Comparison of ENCODE assay signal across 9 cellular contexts in the genomic region with DNA sequence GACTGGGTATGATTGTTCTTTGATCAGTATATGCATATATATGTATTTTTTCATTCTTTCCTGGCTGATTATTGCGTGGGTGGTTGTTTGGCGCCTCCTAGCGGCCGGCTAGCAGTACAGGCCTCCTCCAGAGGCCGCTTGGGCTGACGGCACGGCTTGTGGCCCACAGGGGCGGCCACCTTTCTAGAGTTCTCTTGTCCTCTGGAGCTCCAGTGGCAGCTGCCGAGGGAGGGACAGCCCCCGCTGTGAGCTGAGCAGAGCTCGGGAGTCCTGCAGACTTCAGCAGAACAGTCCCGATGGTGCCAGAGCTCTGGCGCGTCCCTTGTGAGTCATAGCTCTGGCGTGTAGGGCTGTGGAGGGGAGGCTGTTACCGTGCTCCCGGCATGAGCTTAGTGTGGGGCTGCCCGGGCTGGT. TPM values are rescaled to one million over a fixed set of nuclear protein-coding genes. Genes with fewer than 3 reads are reported as not detected.
DNase-seq lines count a peak whose midpoint lies in the region; ATAC-seq, FAIRE-seq and TF ChIP-seq lines count a peak whose summit lies in the region.
"Had no signal": no experiment of that assay in that cellular context is flagged by ENCODE, and none has a peak within 500 bp of the region (broad histone marks: within the 10 kb centered on the region; RNA-seq: fewer than 3 reads in every experiment).

No MANE protein-coding gene starts in this region.

- H3K27ac Mint-ChIP-seq in activated B cell treated with CpG ODN at 0.5 μM for 24 hours: no peak overlapping the region
- H3K27ac Mint-ChIP-seq: dendritic cell treated with granulocyte-macrophage colony-stimulating factor and Interleukin-4, amounts not matched to agents 40 ng/mL and 50 ng/mL, for 4 days had no signal

- H3K4me3 ChIP-seq in bronchial epithelial cell (ENCODE audit: low read depth, low read length) (no peak overlapping the region), lower lobe of right lung (peak overlapping the region; percentile 27), MG63 (no peak overlapping the region)

- no peak overlapping the region for H3K27ac ChIP-seq in lower lobe of right lung

- intact Hi-C loops in activated B cell treated with CpG ODN at 0.5 μM for 24 hours (cut with micrococcal nuclease): loop anchor here (1.0 to 5.0 kb wide), 2 partner anchors 280 to 476 kb away; no protein-coding TSS in a partner anchor
- intact Hi-C loops in lower lobe of right lung (cut with DNase I): no loop called here

- H3K36me3 ChIP-seq in bronchial epithelial cell (ENCODE audit: control insufficient read depth, insufficient read depth, low read length) (no peaks in the 10 kb centered on the region), lower lobe of right lung (no peaks in the 10 kb centered on the region), MG63 (no peaks in the 10 kb centered on the region)

- H3K9me3 ChIP-seq in lower lobe of right lung: no peaks in the 10 kb centered on the region
- no peaks in the 10 kb centered on the region for H3K9me3 ChIP-seq in MG63

- no peaks in the 10 kb centered on the region for H3K27me3 ChIP-seq in bronchial epithelial cell (ENCODE audit: control insufficient read depth, insufficient read depth, low read length)
- no peaks in the 10 kb centered on the region for H3K27me3 ChIP-seq in lower lobe of right lung (ENCODE audit: low read depth)
- H3K27me3 ChIP-seq in MG63: no peaks in the 10 kb centered on the region

- peak; percentile 0 for DNase-seq in NOMO-1 treated with DMSO at 0.1 percent for 48 hours (lab: John Stamatoyannopoulos, UW; ENCODE audit: unreplicated experiment)
- DNase-seq in NOMO-1 (lab: John Stamatoyannopoulos, UW; ENCODE audit: unreplicated experiment in 2 of 2): no peak
- peak; percentile 41 for DNase-seq in activated B cell treated with CpG ODN at 0.5 μM for 24 hours
- no peak for DNase-seq in bronchial epithelial cell (ENCODE audit: low read depth)
- peak; percentile 68 for DNase-seq in lower lobe of right lung
- peak; percentile 39 to 42 for DNase-seq in stimulated activated CD8-positive, alpha-beta memory T cell treated with anti-CD3 and anti-CD28 coated beads, Interleukin-2, amount 100 ng/mL, for 48 hours (ENCODE audit: low read depth in 2 of 2)
- DNase-seq in MG63: no peak

- no peak overlapping the region for H3K4me3 Mint-ChIP-seq in activated B cell treated with CpG ODN at 0.5 μM for 24 hours
- H3K4me3 Mint-ChIP-seq: dendritic cell treated with granulocyte-macrophage colony-stimulating factor and Interleukin-4, amounts not matched to agents 40 ng/mL and 50 ng/mL, for 4 days had no signal

- peak; percentile 37 for TF ChIP-seq CTCF in activated B cell treated with CpG ODN at 0.5 μM for 24 hours (IDR thresholded peaks at IDR 0.05)
- TF ChIP-seq CTCF in bronchial epithelial cell (IDR thresholded peaks at IDR 0.05; ENCODE audit: insufficient read depth, low read length, severe bottlenecking): peak; percentile 12
- TF ChIP-seq CTCF in lower lobe of right lung (IDR thresholded peaks at IDR 0.05): peak; percentile 93

- ATAC-seq in activated B cell treated with CpG ODN at 0.5 μM for 24 hours (ENCODE audit: low read depth) (peak; percentile 82), lower lobe of right lung (peak; percentile 81 to 90), GM19463 (IDR thresholded peaks at IDR 0.05; ENCODE audit: unreplicated experiment) (no peak)

- no peaks in the 10 kb centered on the region for H3K27me3 Mint-ChIP-seq in activated B cell treated with CpG ODN at 0.5 μM for 24 hours
- H3K27me3 Mint-ChIP-seq: dendritic cell treated with granulocyte-macrophage colony-stimulating factor and Interleukin-4, amounts not matched to agents 40 ng/mL and 50 ng/mL, for 4 days had no signal

- H3K36me3 Mint-ChIP-seq in activated B cell treated with CpG ODN at 0.5 μM for 24 hours (ENCODE audit: low read depth): no peaks in the 10 kb centered on the region

- CTCF ChIA-PET in activated B cell treated with CpG ODN at 0.5 μM for 24 hours (lab: Charles Lee): interaction anchor here (1.0 to 1.3 kb wide), 2 partner anchors 8 to 215 kb away, joined by 3 to 4 read pairs; no protein-coding TSS in a partner anchor

- POLR2A ChIA-PET in activated B cell treated with CpG ODN at 0.5 μM for 24 hours (lab: Charles Lee): no interaction called here

- no peak for FAIRE-seq in bronchial epithelial cell (lab: Jason Lieb, UNC)

- no peaks in the 10 kb centered on the region for H3K4me1 ChIP-seq in lower lobe of right lung

- no peaks in the 10 kb centered on the region for H3K9me3 Mint-ChIP-seq in activated B cell treated with CpG ODN at 0.5 μM for 24 hours

- no peaks in the 10 kb centered on the region for H3K4me1 Mint-ChIP-seq in activated B cell treated with CpG ODN at 0.5 μM for 24 hours

RNA-seq across cellular contexts. Expression of a gene that starts 22.5 kb away (rescaled TPM):
- 19.5 and 19.9 TPM in 2 replicates for total RNA-seq in activated B cell treated with CpG ODN at 0.5 μM for 24 hours
- 2.6 and 7.0 TPM in 2 replicates for total RNA-seq in bronchial epithelial cell
- total RNA-seq in lower lobe of right lung: 19.3 TPM
- total RNA-seq in MG63 (2014; rRNA removed; shearing (Covaris generic); ENCODE audit: low replicate concordance): 1.1 TPM in 2 replicates

Comparison
In these comparisons a context has a peak if more than half of its experiments do, and no peak if none do; other contexts are left out.
1. DNase-seq: peak in NOMO-1 treated with DMSO at 0.1 percent for 48 hours (single experiment), activated B cell treated with CpG ODN at 0.5 μM for 24 hours (single experiment), lower lobe of right lung (single experiment) and stimulated activated CD8-positive, alpha-beta memory T cell treated with anti-CD3 and anti-CD28 coated beads, Interleukin-2, amount 100 ng/mL, for 48 hours (2 of 2); none in NOMO-1 (0 of 2), bronchial epithelial cell (single experiment) and MG63 (single experiment).
2. CTCF ChIP-seq: peak in every context shown above with its lines; median percentile 93 in lower lobe of right lung; 37 in activated B cell treated with CpG ODN at 0.5 μM for 24 hours; 12 in bronchial epithelial cell.